9 cellular contexts compared by ENCODE assay signal in genomic region chr4:154073107-154073817, GRCh38.
A peak's percentile ranks its signal among the peaks of the same experiment; 100 is the strongest.
DNase-seq lines count a peak whose midpoint lies in the region; ATAC-seq and TF ChIP-seq lines count a peak whose summit lies in the region.
"Had no signal": no experiment of that assay in that cellular context is flagged by ENCODE, and none has a peak within 500 bp of the region (broad histone marks: within the 10 kb centered on the region; RNA-seq: fewer than 3 reads in every experiment).

No MANE protein-coding gene starts in this region.

- H3K4me3 ChIP-seq in choroid plexus epithelial cell (ENCODE audit: low read depth, low read length) = no peak overlapping the region
- H3K4me3 ChIP-seq: heart right ventricle had no signal

- DNase-seq in activated naive CD4-positive, alpha-beta T cell treated with Interleukin-2 at 50 U/mL for 16 hours = peak; percentile 2
- DNase-seq in activated naive CD4-positive, alpha-beta T cell (lab: John Stamatoyannopoulos, UW) = no peak
- DNase-seq in choroid plexus epithelial cell (ENCODE audit: low read depth) (peak; percentile 80), stromal cell of bone marrow (ENCODE audit: low read depth) (peak; percentile 75), GM13977 (ENCODE audit: low spot score) (no peak)
- no peak for DNase-seq in effector CD4-positive, alpha-beta T cell
- DNase-seq in activated effector memory CD4-positive, alpha-beta T cell treated with anti-CD3 and anti-CD28 coated beads, Interleukin-2, amount 50 U/mL, for 16 hours = no peak
- DNase-seq: heart right ventricle had no signal

- peak; percentile 53 for ATAC-seq in HG03575 (IDR thresholded peaks at IDR 0.05; ENCODE audit: extremely low read depth, insufficient number of reproducible peaks, low FRiP score, unreplicated experiment)
- ATAC-seq: heart right ventricle had no signal

- no peak for TF ChIP-seq CTCF in choroid plexus epithelial cell (conservative IDR thresholded peaks at IDR 0.05; ENCODE audit: low read depth, low read length)
- no peak for TF ChIP-seq CTCF in GM13977 (IDR thresholded peaks at IDR 0.05; ENCODE audit: extremely low read depth, insufficient read depth, missing control alignments)

- in situ Hi-C loops in GM13977 (cut with MboI; ENCODE audit: low pct_unique_long_range_greater_than_20kb, low sequenced_read_pairs, unreplicated experiment) = no loop called here

Comparison
In these comparisons a context has a peak if more than half of its experiments do, and no peak if none do; other contexts are left out.
1. DNase-seq: peak in activated naive CD4-positive, alpha-beta T cell treated with Interleukin-2 at 50 U/mL for 16 hours (single experiment), choroid plexus epithelial cell (single experiment) and stromal cell of bone marrow (single experiment); none in activated naive CD4-positive, alpha-beta T cell (0 of 4), effector CD4-positive, alpha-beta T cell (single experiment), activated effector memory CD4-positive, alpha-beta T cell treated with anti-CD3 and anti-CD28 coated beads, Interleukin-2, amount 50 U/mL, for 16 hours (single experiment) and GM13977 (single experiment).